11 cellular contexts compared by ENCODE assay signal in the genomic region with DNA sequence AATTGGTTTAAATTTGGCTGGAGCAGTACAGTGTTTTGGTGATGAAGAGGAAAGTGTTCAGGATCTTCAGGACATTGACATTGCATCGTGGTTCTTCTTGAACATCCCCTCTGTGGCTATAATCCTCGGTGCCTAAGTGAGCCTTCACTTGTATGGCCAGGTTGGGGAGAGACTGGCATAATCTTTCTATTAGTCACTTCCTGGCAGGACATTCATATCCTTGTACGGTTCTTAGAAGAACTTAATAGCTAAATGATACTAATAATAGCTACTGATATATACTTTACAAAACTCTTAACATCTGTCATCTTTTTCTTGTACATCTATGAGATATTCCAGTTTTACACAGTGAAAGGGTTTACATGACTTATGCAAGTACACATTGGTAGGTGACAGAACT. TPM values are rescaled to one million over a fixed set of nuclear protein-coding genes. Genes with fewer than 3 reads are reported as not detected.
DNase-seq lines count a peak whose midpoint lies in the region; ATAC-seq, FAIRE-seq and TF ChIP-seq lines count a peak whose summit lies in the region.
"Had no signal": no experiment of that assay in that cellular context is flagged by ENCODE, and none has a peak within 500 bp of the region (broad histone marks: within the 10 kb centered on the region; RNA-seq: fewer than 3 reads in every experiment).

No MANE protein-coding gene starts in this region.

- H3K36me3 Mint-ChIP-seq in HFFc6 (ENCODE audit: low read depth) (0 out of 2 replicates have a peak, but pooled peaks cover 8% of the 10 kb centered on the region), endodermal cell (ENCODE audit: low read depth) (peaks cover 29% of the 10 kb centered on the region)

- no peaks in the 10 kb centered on the region for H3K79me2 ChIP-seq in keratinocyte (ENCODE audit: control insufficient read depth, insufficient read depth, low read length)

- dilution Hi-C loops in keratinocyte (cut with MboI; ENCODE audit: extremely low pct_ligation_motif_present, low sequenced_read_pairs): no loop called here

- H3K27me3 ChIP-seq in keratinocyte (ENCODE audit: control insufficient read depth, extremely low read depth, insufficient read depth, low read length): no peaks in the 10 kb centered on the region
- no peaks in the 10 kb centered on the region for H3K27me3 ChIP-seq in endodermal cell (ENCODE audit: control insufficient read depth, insufficient read depth, low read length, poor library complexity, severe bottlenecking)

- H3K4me3 ChIP-seq in A549 (no peak overlapping the region), astrocyte of the cerebellum (ENCODE audit: low read depth, low read length) (no peak overlapping the region), keratinocyte (ENCODE audit: control insufficient read depth in 2 of 3, extremely low read depth in 1 of 3, insufficient read depth in 2 of 3, low read depth in 1 of 3, low read length in 3 of 3) (peak overlapping the region in 2 of 3 experiments; percentile 41 to 53), endodermal cell (ENCODE audit: low read length) (no peak overlapping the region)

- peak; percentile 83 to 84 for DNase-seq in A549 (ENCODE audit: low read depth in 1 of 2, low spot score in 1 of 2)
- peak; percentile 85 for DNase-seq in HFFc6
- DNase-seq in astrocyte of the cerebellum (ENCODE audit: low read depth): peak; percentile 68
- DNase-seq in keratinocyte (ENCODE audit: low read depth, low spot score): peak; percentile 15
- DNase-seq in NAMALWA (ENCODE audit: low spot score): no peak
- no peak for DNase-seq in endodermal cell
- DNase-seq in NCI-H1092 treated with DMSO at 0.1 percent for 48 hours (lab: John Stamatoyannopoulos, UW): no peak
- DNase-seq: CD4-positive, alpha-beta T cell; NCI-H187 treated with DMSO at 0.1 percent for 48 hours had no signal

- WGBS in A549 (ENCODE audit: missing lambda C conversion rate): under 1% methylated on average over 3 of the region's 3 CpGs
- 92 to 96% methylated on average over 2 of the region's 3 CpGs for WGBS in endodermal cell (ENCODE audit: insufficient coverage in 1 of 2, insufficient read length in 1 of 2), 2 experiments

- POLR2A ChIA-PET in A549 (lab: Yijun Ruan, JAX): interaction anchor here (0.9 to 1.5 kb wide), 3 partner anchors 12 to 141 kb away, joined by 3 to 5 read pairs (median 3); a partner anchor contains a TSS

- H3K9me3 Mint-ChIP-seq in HFFc6: no peaks in the 10 kb centered on the region
- H3K9me3 Mint-ChIP-seq in endodermal cell: no peaks in the 10 kb centered on the region
- H3K9me3 Mint-ChIP-seq: CD4-positive, alpha-beta T cell had no signal

- H3K4me3 Mint-ChIP-seq in HFFc6: peak overlapping the region; percentile 77
- H3K4me3 Mint-ChIP-seq in endodermal cell: no peak overlapping the region
- H3K4me3 Mint-ChIP-seq: activated naive CD8-positive, alpha-beta T cell; CD4-positive, alpha-beta T cell had no signal

- ATAC-seq in A549: peak; percentile 98 to 99
- no peak for ATAC-seq in HG03135 (IDR thresholded peaks at IDR 0.05; ENCODE audit: unreplicated experiment)

- FAIRE-seq in A549 (lab: Jason Lieb, UNC) (peak; percentile 63), keratinocyte (lab: Jason Lieb, UNC) (peak; percentile 96)

- H3K4me2 ChIP-seq in A549: peak overlapping the region; percentile 70
- peak overlapping the region; percentile 89 for H3K4me2 ChIP-seq in keratinocyte (ENCODE audit: control insufficient read depth, extremely low read depth, insufficient read depth, low read depth, low read length)

- TF ChIP-seq CTCF in A549 (IDR thresholded peaks at IDR 0.05): no peak
- TF ChIP-seq CTCF in HFFc6 (IDR thresholded peaks at IDR 0.05): no peak
- TF ChIP-seq CTCF in astrocyte of the cerebellum (IDR thresholded peaks at IDR 0.05; ENCODE audit: low read depth, low read length, missing control alignments): no peak
- no peak for TF ChIP-seq CTCF in keratinocyte (optimal IDR thresholded peaks at IDR 0.05 in 1 of 3, IDR thresholded peaks at IDR 0.05 in 1 of 3, conservative IDR thresholded peaks at IDR 0.05 in 1 of 3; ENCODE audit: extremely low read depth in 1 of 3, insufficient read depth in 2 of 3, low read length in 3 of 3)
- no peak for TF ChIP-seq CTCF in endodermal cell (conservative IDR thresholded peaks at IDR 0.05)

- no peaks in the 10 kb centered on the region for H3K27me3 Mint-ChIP-seq in HFFc6 (ENCODE audit: insufficient read depth)
- no peaks in the 10 kb centered on the region for H3K27me3 Mint-ChIP-seq in endodermal cell (ENCODE audit: insufficient read depth)
- H3K27me3 Mint-ChIP-seq: activated naive CD8-positive, alpha-beta T cell; CD4-positive, alpha-beta T cell had no signal

- no peak for TF ChIP-seq RAD21 in A549 (conservative IDR thresholded peaks at IDR 0.05 in 1 of 2, IDR thresholded peaks at IDR 0.05 in 1 of 2)

- H3K4me1 Mint-ChIP-seq in HFFc6 (ENCODE audit: low read depth): peaks cover 34% of the 10 kb centered on the region
- no peaks in the 10 kb centered on the region for H3K4me1 Mint-ChIP-seq in endodermal cell

- H3K36me3 ChIP-seq in keratinocyte (ENCODE audit: control insufficient read depth in 2 of 2, extremely low read depth in 1 of 2, insufficient read depth in 2 of 2, low read length in 2 of 2): peaks cover 0 to 5% of the 10 kb centered on the region in 2 experiments
- H3K36me3 ChIP-seq in endodermal cell (ENCODE audit: control insufficient read depth, insufficient read depth, low read length): peaks cover 38% of the 10 kb centered on the region

- H2AFZ ChIP-seq in keratinocyte (ENCODE audit: control insufficient read depth, low read length): peak overlapping the region; percentile 36

- no peak for TF ChIP-seq POLR2A in A549 (IDR thresholded peaks at IDR 0.05; ENCODE audit: low read length)

- H3K9me3 ChIP-seq in A549: no peaks in the 10 kb centered on the region
- H3K9me3 ChIP-seq in keratinocyte (ENCODE audit: control insufficient read depth, low read depth, low read length): no peaks in the 10 kb centered on the region
- no peaks in the 10 kb centered on the region for H3K9me3 ChIP-seq in endodermal cell (ENCODE audit: control insufficient read depth, low read length)

- in situ Hi-C loops in astrocyte of the cerebellum (cut with HindIII; ENCODE audit: low sequenced_read_pairs): no loop called here

- CTCF ChIA-PET in A549 (lab: Yijun Ruan, JAX): interaction anchor here (0.8 to 3.3 kb wide), 5 partner anchors 27 to 170 kb away, joined by 3 to 9 read pairs (median 3); a partner anchor contains a TSS

- no peak overlapping the region for H3K9ac ChIP-seq in keratinocyte (ENCODE audit: control insufficient read depth, extremely low read depth, insufficient read depth, low read length)
- no peak overlapping the region for H3K9ac ChIP-seq in endodermal cell (ENCODE audit: extremely low read depth, low read length, poor library complexity, severe bottlenecking)

- H3K27ac ChIP-seq in A549 (peak overlapping the region; percentile 65 to 80), keratinocyte (ENCODE audit: control insufficient read depth, insufficient read depth, low read length) (peak overlapping the region; percentile 84), endodermal cell (ENCODE audit: low read depth, low read length) (no peak overlapping the region)

- H3K4me1 ChIP-seq in A549: peaks cover 29% of the 10 kb centered on the region
- peaks cover 28% of the 10 kb centered on the region for H3K4me1 ChIP-seq in keratinocyte (ENCODE audit: control insufficient read depth, extremely low read depth, insufficient read depth, low read length)
- no peaks in the 10 kb centered on the region for H3K4me1 ChIP-seq in endodermal cell (ENCODE audit: control insufficient read depth, insufficient read depth, low read length)

- peak overlapping the region; percentile 90 for H3K27ac Mint-ChIP-seq in HFFc6
- no peak overlapping the region for H3K27ac Mint-ChIP-seq in endodermal cell
- H3K27ac Mint-ChIP-seq: activated naive CD8-positive, alpha-beta T cell; CD4-positive, alpha-beta T cell had no signal

- no peak for TF ChIP-seq EP300 in A549 (IDR thresholded peaks at IDR 0.05)

- H3K9me1 ChIP-seq in keratinocyte (ENCODE audit: control insufficient read depth, extremely low read depth, insufficient read depth, low read length): no peaks in the 10 kb centered on the region

- no peaks in the 10 kb centered on the region for H4K20me1 ChIP-seq in keratinocyte (ENCODE audit: control insufficient read depth, extremely low read depth, insufficient read depth, low read length)

RNA-seq across cellular contexts. Expression of a gene that starts 35.8 kb away (rescaled TPM):
- polyA plus RNA-seq in A549 (2011; rRNA removed) (not detected in 2 replicates), A549 (2017; fragmentation: RNase III; extraction: RNeasy Plus Mini Kit Qiagen cat#74134 plus additional on column Dnase treatment) (not detected in 3 replicates), keratinocyte (not detected in 3 replicates)
- polyA plus RNA-seq in A549 (2012; cell fraction: cytosol; rRNA removed): not detected in 2 replicates
- 0.04 and 0.18 TPM in 2 replicates for polyA plus RNA-seq in A549 (2012; cell fraction: nucleus; rRNA removed)
- not detected in 2 replicates for polyA minus RNA-seq in A549 (2011; rRNA and poly(A)+ RNA removed)
- total RNA-seq in HFFc6 (2021; fragmentation: NEBNext Ultra II Directional; extraction: Animal tissue kit (Norgen Biotek cat#: 25700)): not detected
- polyA plus RNA-seq in keratinocyte (2011; ENCODE audit: low read depth): not detected
- not detected in 2 replicates for polyA plus RNA-seq in keratinocyte (2011; cell fraction: cytosol; rRNA removed)
- polyA plus RNA-seq in keratinocyte (2011; cell fraction: nucleus; rRNA removed): not detected in 2 replicates
- not detected in 2 replicates for polyA plus RNA-seq in keratinocyte (2012; ENCODE audit: low replicate concordance)
- not detected in 3 replicates for polyA minus RNA-seq in keratinocyte
- polyA minus RNA-seq in keratinocyte (2011; cell fraction: cytosol; rRNA and poly(A)+ RNA removed): not detected
- not detected in 2 replicates for polyA minus RNA-seq in keratinocyte (2011; cell fraction: nucleus; rRNA and poly(A)+ RNA removed)
- total RNA-seq in endodermal cell: under 1 TPM; 0.24 to 0.40 TPM
- polyA plus RNA-seq in endodermal cell (2013, experiment 1 of 2): 40.3 TPM
- polyA plus RNA-seq in endodermal cell (2013, experiment 2 of 2): 27.6 TPM
- total RNA-seq: CD4-positive, alpha-beta T cell had no signal

RNA-seq across cellular contexts. Expression of a gene that starts 40.5 kb away (rescaled TPM):
- polyA plus RNA-seq in A549 (2011; rRNA removed): not detected in 2 replicates
- not detected in 2 replicates for polyA plus RNA-seq in A549 (2012; cell fraction: cytosol; rRNA removed)
- 0.05 TPM in 1 of 2 replicates, not detected in the other for polyA plus RNA-seq in A549 (2012; cell fraction: nucleus; rRNA removed)
- polyA plus RNA-seq in A549 (2017; fragmentation: RNase III; extraction: RNeasy Plus Mini Kit Qiagen cat#74134 plus additional on column Dnase treatment): not detected in 3 replicates
- not detected in 2 replicates for polyA minus RNA-seq in A549 (2011; rRNA and poly(A)+ RNA removed)
- not detected for total RNA-seq in HFFc6 (2021; fragmentation: NEBNext Ultra II Directional; extraction: Animal tissue kit (Norgen Biotek cat#: 25700))
- polyA plus RNA-seq in keratinocyte: not detected in 3 replicates
- polyA plus RNA-seq in keratinocyte (2011; ENCODE audit: low read depth): not detected
- polyA plus RNA-seq in keratinocyte (2011; cell fraction: cytosol; rRNA removed): not detected in 2 replicates
- polyA plus RNA-seq in keratinocyte (2011; cell fraction: nucleus; rRNA removed): not detected in 2 replicates
- polyA plus RNA-seq in keratinocyte (2012; ENCODE audit: low replicate concordance): not detected in 2 replicates
- not detected in 3 replicates for polyA minus RNA-seq in keratinocyte
- not detected for polyA minus RNA-seq in keratinocyte (2011; cell fraction: cytosol; rRNA and poly(A)+ RNA removed)
- not detected in 2 replicates for polyA minus RNA-seq in keratinocyte (2011; cell fraction: nucleus; rRNA and poly(A)+ RNA removed)
- not detected for total RNA-seq in endodermal cell
- polyA plus RNA-seq in endodermal cell (2013, experiment 1 of 2): 0.89 TPM
- 0.87 TPM for polyA plus RNA-seq in endodermal cell (2013, experiment 2 of 2)
- total RNA-seq: CD4-positive, alpha-beta T cell had no signal

Comparison
In these comparisons a context has a peak if more than half of its experiments do, and no peak if none do; other contexts are left out.
1. DNase-seq: peak in A549 (2 of 2), HFFc6 (single experiment), astrocyte of the cerebellum (single experiment) and keratinocyte (single experiment); none in NAMALWA (single experiment), endodermal cell (single experiment) and NCI-H1092 treated with DMSO at 0.1 percent for 48 hours (single experiment).
2. H3K4me3 ChIP-seq: peak in keratinocyte (2 of 3); none in A549 (single experiment), astrocyte of the cerebellum (single experiment) and endodermal cell (single experiment).